ENCODE assay signal across 12 cellular contexts in genomic region chr4:74768857-74769525, GRCh38. TPM values are rescaled to one million over a fixed set of nuclear protein-coding genes. Genes with fewer than 3 reads are reported as not detected.
DNase-seq lines count a peak whose midpoint lies in the region; ATAC-seq, FAIRE-seq and TF ChIP-seq lines count a peak whose summit lies in the region.
"Had no signal": no experiment of that assay in that cellular context is flagged by ENCODE, and none has a peak within 500 bp of the region (broad histone marks: within the 10 kb centered on the region; RNA-seq: fewer than 3 reads in every experiment).

No MANE protein-coding gene starts in this region.

- H3K27ac ChIP-seq in body of pancreas = no peak overlapping the region
- peak overlapping the region; percentile 40 for H3K27ac ChIP-seq in muscle layer of duodenum (ENCODE audit: low read length)
- no peak overlapping the region for H3K27ac ChIP-seq in smooth muscle cell (ENCODE audit: low read depth)
- no peak overlapping the region for H3K27ac ChIP-seq in psoas muscle

- no peaks in the 10 kb centered on the region for H4K20me1 ChIP-seq in smooth muscle cell (ENCODE audit: low read depth)

- intact Hi-C loops in body of pancreas (cut with DNase I) (no loop called here), psoas muscle (cut with DNase I) (no loop called here)

- H3K9ac ChIP-seq in smooth muscle cell (ENCODE audit: low read depth) = no peak overlapping the region

- 42 to 58% methylated on average over 2 of the region's 2 CpGs for WGBS in body of pancreas, 2 donors
- 31% methylated on average over 2 of the region's 2 CpGs for WGBS in smooth muscle cell (ENCODE audit: low lambda C conversion rate)
- 6 to 16% (median 12%) methylated on average over 2 of the region's 2 CpGs for WGBS in psoas muscle, 3 donors

- no peak for TF ChIP-seq CTCF in body of pancreas (IDR thresholded peaks at IDR 0.05)
- no peak for TF ChIP-seq CTCF in smooth muscle cell (IDR thresholded peaks at IDR 0.05; ENCODE audit: borderline replicate concordance, insufficient read depth, poor library complexity, severe bottlenecking)
- TF ChIP-seq CTCF in psoas muscle (IDR thresholded peaks at IDR 0.05) = no peak

- H3K4me1 ChIP-seq in body of pancreas (peaks cover 7% of the 10 kb centered on the region), muscle layer of duodenum (ENCODE audit: control insufficient read depth in 1 of 2, insufficient read depth in 2 of 2, low read length in 2 of 2) (peaks cover 0 to 4% of the 10 kb centered on the region in 2 donors), smooth muscle cell (ENCODE audit: low read depth) (peaks cover 5% of the 10 kb centered on the region), psoas muscle (no peaks in the 10 kb centered on the region)

- no peak overlapping the region for H3K4me2 ChIP-seq in smooth muscle cell

- H3K9me3 ChIP-seq in body of pancreas (no peaks in the 10 kb centered on the region), muscle layer of duodenum (ENCODE audit: control insufficient read depth in 1 of 2, low read length in 2 of 2) (no peaks in the 10 kb centered on the region), smooth muscle cell (replicated peaks; ENCODE audit: low read depth) (no peaks in the 10 kb centered on the region), psoas muscle (no peaks in the 10 kb centered on the region)

- DNase-seq in HT-29 (ENCODE audit: low spot score) (peak; percentile 83), body of pancreas (peak in 3 of 4 donors; percentile 3 to 12 (median 7)), NCI-H2029 (lab: John Stamatoyannopoulos, UW) (no peak), smooth muscle cell (lab: John Stamatoyannopoulos, UW; ENCODE audit: unreplicated experiment) (no peak), GM19239 (ENCODE audit: insufficient read length, low spot score) (no peak), psoas muscle (no peak)
- DNase-seq: activated CD4-positive, alpha-beta T cell treated with anti-CD3 and anti-CD28 coated beads, Interleukin-2, amount 50 U/mL, for 1 hour; NCI-H345 had no signal

- no peak overlapping the region for H3K4me3 ChIP-seq in body of pancreas
- H3K4me3 ChIP-seq in muscle layer of duodenum (ENCODE audit: low read depth in 1 of 2, low read length in 2 of 2) = no peak overlapping the region
- no peak overlapping the region for H3K4me3 ChIP-seq in smooth muscle cell
- no peak overlapping the region for H3K4me3 ChIP-seq in psoas muscle

- FAIRE-seq in GM19239 (lab: Jason Lieb, UNC) = no peak

- no peak overlapping the region for H2AFZ ChIP-seq in smooth muscle cell (ENCODE audit: low read depth)

- H3F3A ChIP-seq in smooth muscle cell (ENCODE audit: low read depth) = no peaks in the 10 kb centered on the region

- H3K36me3 ChIP-seq in body of pancreas (replicated peaks in 1 of 2; ENCODE audit: insufficient read depth in 1 of 2, low read depth in 2 of 2) = no peaks in the 10 kb centered on the region
- no peaks in the 10 kb centered on the region for H3K36me3 ChIP-seq in muscle layer of duodenum (ENCODE audit: control insufficient read depth in 1 of 2, insufficient read depth in 2 of 2, low read length in 2 of 2)
- H3K36me3 ChIP-seq in smooth muscle cell (ENCODE audit: low read depth) = no peaks in the 10 kb centered on the region
- H3K36me3 ChIP-seq in psoas muscle (ENCODE audit: insufficient read depth in 1 of 2, low read depth in 1 of 2) = no peaks in the 10 kb centered on the region

- H3K27me3 ChIP-seq in body of pancreas = no peaks in the 10 kb centered on the region
- no peaks in the 10 kb centered on the region for H3K27me3 ChIP-seq in muscle layer of duodenum (ENCODE audit: low read depth, low read length)
- no peaks in the 10 kb centered on the region for H3K27me3 ChIP-seq in smooth muscle cell (ENCODE audit: low read depth)
- no peaks in the 10 kb centered on the region for H3K27me3 ChIP-seq in psoas muscle (ENCODE audit: insufficient read depth in 3 of 3, low read length in 2 of 3)

- no peaks in the 10 kb centered on the region for H3K79me2 ChIP-seq in smooth muscle cell (ENCODE audit: low read depth)

- peak; percentile 74 for ATAC-seq in GM18867 (IDR thresholded peaks at IDR 0.05; ENCODE audit: unreplicated experiment)
- ATAC-seq in body of pancreas = peak; percentile 35
- ATAC-seq in psoas muscle = no peak
- ATAC-seq: natural killer cell treated with Interleukin-12 subunit alpha and Interleukin-12 subunit beta and Interleukin-15 and Interleukin-18, amount 100 ng/mL, for 72 hours had no signal

- TF ChIP-seq POLR2A in body of pancreas (IDR thresholded peaks at IDR 0.05) = no peak

RNA-seq across cellular contexts. Expression of gene BTC, which starts 25.3 kb away (rescaled TPM):
- total RNA-seq in HT-29 (2014; rRNA removed; shearing (Covaris generic)) = 1.4 and 1.9 TPM in 2 replicates
- total RNA-seq in body of pancreas = 1 to 10 TPM; 1.8 to 3.6 TPM
- 0.18 TPM in 1 of 2 replicates, not detected in the other for total RNA-seq in smooth muscle cell
- polyA plus RNA-seq in smooth muscle cell = 0.21 TPM in 1 of 2 replicates, not detected in the other
- under 1 TPM in 3 of 4 donors, not detected in 1; 0.12 to 0.22 (median 0.13) TPM for total RNA-seq in psoas muscle
- polyA plus RNA-seq in psoas muscle = under 1 TPM; 0.05 to 0.18 (median 0.15) TPM
- total RNA-seq: dermis microvascular lymphatic vessel endothelial cell; natural killer cell treated with Interleukin-12 subunit alpha and Interleukin-12 subunit beta and Interleukin-15 and Interleukin-18, amount 100 ng/mL, for 72 hours had no signal

Comparison
In these comparisons a context has a peak if more than half of its experiments do, and no peak if none do; other contexts are left out.
1. ATAC-seq: peak in GM18867 (single experiment) and body of pancreas (single experiment); none in psoas muscle (0 of 4).
2. DNase-seq: peak in HT-29 (single experiment) and body of pancreas (3 of 4); none in NCI-H2029 (single experiment), smooth muscle cell (single experiment), GM19239 (single experiment) and psoas muscle (0 of 2).